9 cellular contexts compared by ENCODE assay signal in the genomic region with DNA sequence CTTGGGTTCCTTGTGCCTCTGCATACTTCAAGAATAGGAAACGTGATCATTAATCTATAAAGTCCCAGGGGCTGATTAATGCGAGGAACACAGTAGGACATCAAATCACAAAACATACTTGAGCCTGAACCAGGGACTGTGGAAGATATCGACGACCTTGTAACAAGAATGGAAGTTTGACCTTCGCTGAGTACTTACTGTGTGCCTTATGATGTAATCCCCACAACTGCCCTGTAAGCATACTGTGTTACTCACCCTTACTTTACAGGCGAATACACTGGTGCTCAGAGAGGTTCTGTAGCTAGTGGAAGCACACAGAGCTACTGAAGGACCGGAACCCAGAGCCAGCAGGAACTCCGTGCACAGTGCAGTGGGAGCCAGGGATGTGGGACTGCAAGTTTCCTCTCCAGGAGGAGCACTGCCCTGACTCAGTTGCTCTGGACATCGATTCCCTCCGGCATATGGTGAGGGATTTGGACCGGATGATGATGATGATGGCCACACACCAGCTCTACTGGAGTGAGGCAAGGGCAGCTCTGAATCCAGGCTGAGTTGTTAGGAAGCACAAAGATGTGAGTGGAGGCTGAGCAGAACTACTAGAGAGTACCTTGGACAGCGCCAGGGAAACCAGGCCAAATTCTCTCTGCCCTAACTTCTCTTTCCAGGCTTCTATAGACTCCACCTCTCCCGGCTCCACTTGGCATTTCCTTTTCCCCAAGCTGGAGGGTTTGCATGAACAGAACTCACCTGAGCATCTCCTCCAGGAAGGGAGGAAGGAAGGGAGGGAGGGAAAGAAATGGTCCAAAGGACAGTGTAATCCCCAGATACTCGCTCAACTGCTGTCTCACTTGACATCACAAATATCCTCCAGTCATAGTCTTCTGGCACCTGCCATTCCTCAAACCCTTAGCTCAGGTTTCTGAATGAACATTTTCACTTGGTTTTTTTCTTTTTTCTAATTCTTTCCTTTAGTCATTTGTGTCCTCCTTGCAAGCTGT.
A peak's percentile ranks its signal among the peaks of the same experiment; 100 is the strongest.
DNase-seq lines count a peak whose midpoint lies in the region; ATAC-seq, FAIRE-seq and TF ChIP-seq lines count a peak whose summit lies in the region.
"Had no signal": no experiment of that assay in that cellular context is flagged by ENCODE, and none has a peak within 500 bp of the region (broad histone marks: within the 10 kb centered on the region; RNA-seq: fewer than 3 reads in every experiment).

No MANE protein-coding gene starts in this region.

- FAIRE-seq in HTR-8/SVneo (lab: Jason Lieb, UNC) = no peak

- H3K27ac ChIP-seq in angular gyrus (ENCODE audit: low read depth, low read length) = peak overlapping the region; percentile 64

- peak; percentile 3 for DNase-seq in AG09319 (ENCODE audit: extremely low read depth, low read depth)
- peak; percentile 18 for DNase-seq in HTR-8/SVneo (ENCODE audit: insufficient read length, low spot score)
- peak; percentile 66 for DNase-seq in iris pigment epithelial cell (ENCODE audit: low read depth)
- DNase-seq in NCI-H748 (lab: John Stamatoyannopoulos, UW; ENCODE audit: unreplicated experiment) = no peak
- DNase-seq: GDM1 had no signal

- TF ChIP-seq CTCF in AG09319 (IDR thresholded peaks at IDR 0.05; ENCODE audit: low read depth, low read length) = no peak

- ATAC-seq in GM18858 (IDR thresholded peaks at IDR 0.05; ENCODE audit: unreplicated experiment) = no peak
- no peak for ATAC-seq in GM18868 (IDR thresholded peaks at IDR 0.05; ENCODE audit: unreplicated experiment)
- ATAC-seq in HG02973 (IDR thresholded peaks at IDR 0.05; ENCODE audit: unreplicated experiment) = no peak
